In genomic region chr5:1010641-1011046, GRCh38 we compare ENCODE assay signal across 11 cellular contexts. TPM values are rescaled to one million over a fixed set of nuclear protein-coding genes. Genes with fewer than 3 reads are reported as not detected.
DNase-seq lines count a peak whose midpoint lies in the region; ATAC-seq and TF ChIP-seq lines count a peak whose summit lies in the region.
"Had no signal": no experiment of that assay in that cellular context is flagged by ENCODE, and none has a peak within 500 bp of the region (broad histone marks: within the 10 kb centered on the region; RNA-seq: fewer than 3 reads in every experiment).

No MANE protein-coding gene starts in this region.

- DNase-seq in activated T-cell treated with anti-CD3 and anti-CD28 coated beads, Interleukin-2, amount 50 U/mL, for 72 hours, result no peak
- DNase-seq in activated T-cell treated with anti-CD3 and anti-CD28 coated beads, Interleukin-2, amount 50 U/mL, for 4 hours, result no peak
- peak; percentile 14 for DNase-seq in NCI-H345 treated with DMSO at 0.1 percent for 48 hours (lab: John Stamatoyannopoulos, UW; ENCODE audit: unreplicated experiment)
- DNase-seq in heart left ventricle, result peak in 4 of 5 donors; percentile 16 to 58 (median 27)
- DNase-seq in SIG-M5 treated with dmso at 0.1 percent for 504 hours (lab: John Stamatoyannopoulos, UW; ENCODE audit: unreplicated experiment), result no peak
- no peak for DNase-seq in GM13977 (ENCODE audit: low spot score)
- DNase-seq in DMS153 treated with DMSO at 0.1 percent for 48 hours (lab: John Stamatoyannopoulos, UW; ENCODE audit: unreplicated experiment), result no peak
- DNase-seq: NCI-H2081 treated with DMSO at 0.1 percent for 48 hours had no signal

- H3K27me3 Mint-ChIP-seq in activated T-cell treated with anti-CD3 and anti-CD28 coated beads, Interleukin-2, amount 50 U/mL, for 72 hours (ENCODE audit: low read depth), result peaks cover 48% of the 10 kb centered on the region
- H3K27me3 Mint-ChIP-seq in activated T-cell treated with anti-CD3 and anti-CD28 coated beads, Interleukin-2, amount 50 U/mL, for 4 hours (ENCODE audit: low read depth), result peaks cover 52% of the 10 kb centered on the region

- H3K4me3 ChIP-seq in heart left ventricle (peak overlapping the region in 1 of 12 donors; percentile 68), skin epidermis (peak overlapping the region in 5 of 7 experiments; percentile 6 to 55 (median 48))
- H3K4me3 ChIP-seq: uterus had no signal

- ATAC-seq in activated T-cell treated with anti-CD3 and anti-CD28 coated beads, Interleukin-2, amount 50 U/mL, for 72 hours (replicated peaks in 1 of 2), result no peak
- ATAC-seq in activated T-cell treated with anti-CD3 and anti-CD28 coated beads, Interleukin-2, amount 50 U/mL, for 4 hours, result no peak
- ATAC-seq in heart left ventricle, result no peak

- H3K4me3 Mint-ChIP-seq in activated T-cell treated with anti-CD3 and anti-CD28 coated beads, Interleukin-2, amount 50 U/mL, for 72 hours, result peak overlapping the region; percentile 35 to 73
- H3K4me3 Mint-ChIP-seq in activated T-cell treated with anti-CD3 and anti-CD28 coated beads, Interleukin-2, amount 50 U/mL, for 4 hours, result no peak overlapping the region

- no peak overlapping the region for H3K27ac Mint-ChIP-seq in activated T-cell treated with anti-CD3 and anti-CD28 coated beads, Interleukin-2, amount 50 U/mL, for 72 hours

- TF ChIP-seq POLR2A in heart left ventricle (IDR thresholded peaks at IDR 0.05), result no peak

- peaks cover 27% of the 10 kb centered on the region for H3K4me1 Mint-ChIP-seq in activated T-cell treated with anti-CD3 and anti-CD28 coated beads, Interleukin-2, amount 50 U/mL, for 72 hours (ENCODE audit: low read depth)
- peaks cover 15% of the 10 kb centered on the region for H3K4me1 Mint-ChIP-seq in activated T-cell treated with anti-CD3 and anti-CD28 coated beads, Interleukin-2, amount 50 U/mL, for 4 hours (ENCODE audit: low read depth)

- TF ChIP-seq CTCF in heart left ventricle (IDR thresholded peaks at IDR 0.05), result no peak
- no peak for TF ChIP-seq CTCF in GM13977 (IDR thresholded peaks at IDR 0.05; ENCODE audit: extremely low read depth, insufficient read depth, missing control alignments)

- in situ Hi-C loops in GM13977 (cut with MboI; ENCODE audit: low pct_unique_long_range_greater_than_20kb, low sequenced_read_pairs, unreplicated experiment), result no loop called here

- intact Hi-C loops in heart left ventricle (cut with DNase I), result loop anchor here in 2 of 10 donors (1.0 to 5.0 kb wide), 2 partner anchors 49 to 127 kb away; no protein-coding TSS in a partner anchor

- H3K27ac ChIP-seq in heart left ventricle, result no peak overlapping the region
- no peak overlapping the region for H3K27ac ChIP-seq in skin epidermis
- H3K27ac ChIP-seq: uterus had no signal

- no peaks in the 10 kb centered on the region for H3K36me3 Mint-ChIP-seq in activated T-cell treated with anti-CD3 and anti-CD28 coated beads, Interleukin-2, amount 50 U/mL, for 72 hours (ENCODE audit: insufficient read depth in 2 of 2)
- H3K36me3 Mint-ChIP-seq in activated T-cell treated with anti-CD3 and anti-CD28 coated beads, Interleukin-2, amount 50 U/mL, for 4 hours (ENCODE audit: insufficient read depth), result no peaks in the 10 kb centered on the region

- peaks cover 0 to 31% (median 18%) of the 10 kb centered on the region in 12 donors for H3K4me1 ChIP-seq in heart left ventricle

- H3K9me3 Mint-ChIP-seq in activated T-cell treated with anti-CD3 and anti-CD28 coated beads, Interleukin-2, amount 50 U/mL, for 72 hours, result no peaks in the 10 kb centered on the region
- no peaks in the 10 kb centered on the region for H3K9me3 Mint-ChIP-seq in activated T-cell treated with anti-CD3 and anti-CD28 coated beads, Interleukin-2, amount 50 U/mL, for 4 hours

- peaks cover 6 to 43% (median 11%) of the 10 kb centered on the region in 9 donors for H3K27me3 ChIP-seq in heart left ventricle

- no peaks in the 10 kb centered on the region for H3K9me3 ChIP-seq in heart left ventricle
- H3K9me3 ChIP-seq: uterus had no signal

- no peaks in the 10 kb centered on the region for H3K36me3 ChIP-seq in heart left ventricle
- H3K36me3 ChIP-seq: uterus had no signal

- 78 to 82% (median 79%) methylated on average over 12 to 13 of the region's 13 CpGs for WGBS in heart left ventricle, 4 donors

RNA-seq across cellular contexts. Expression of gene NKD2, which starts 2.0 kb away (rescaled TPM):
- 10 to 100 TPM; 18.7 to 25.0 TPM for total RNA-seq in activated T-cell treated with anti-CD3 and anti-CD28 coated beads, Interleukin-2, amount 50 U/mL, for 72 hours
- under 1 TPM; 0.54 to 0.94 (median 0.58) TPM for total RNA-seq in activated T-cell treated with anti-CD3 and anti-CD28 coated beads, Interleukin-2, amount 50 U/mL, for 4 hours
- total RNA-seq in heart left ventricle, result 1 to 10 TPM in 6 of 9 donors, under 1 TPM in 3; 0.56 to 3.9 (median 1.6) TPM
- polyA plus RNA-seq in heart left ventricle, result 1 to 10 TPM; 2.6 to 6.6 TPM
- total RNA-seq: epithelial cell of proximal tubule had no signal

Comparison
In these comparisons a context has a peak if more than half of its experiments do, and no peak if none do; other contexts are left out.
1. RNA of gene NKD2, which starts 2.0 kb away (total RNA-seq): 18.7 to 25.0 TPM in activated T-cell treated with anti-CD3 and anti-CD28 coated beads, Interleukin-2, amount 50 U/mL, for 72 hours; 0.56 to 3.9 TPM in heart left ventricle and 0.54 to 0.94 TPM in activated T-cell treated with anti-CD3 and anti-CD28 coated beads, Interleukin-2, amount 50 U/mL, for 4 hours; every median in the first group is over 4 times any median in the second.
2. DNase-seq: peak in NCI-H345 treated with DMSO at 0.1 percent for 48 hours (single experiment) and heart left ventricle (4 of 5); none in activated T-cell treated with anti-CD3 and anti-CD28 coated beads, Interleukin-2, amount 50 U/mL, for 72 hours (0 of 2), activated T-cell treated with anti-CD3 and anti-CD28 coated beads, Interleukin-2, amount 50 U/mL, for 4 hours (single experiment), SIG-M5 treated with dmso at 0.1 percent for 504 hours (single experiment), GM13977 (single experiment) and DMS153 treated with DMSO at 0.1 percent for 48 hours (single experiment).